Comparison of ENCODE assay signal across 13 cellular contexts in genomic region chr12:102343361-102344121, GRCh38.
DNase-seq lines count a peak whose midpoint lies in the region; ATAC-seq and TF ChIP-seq lines count a peak whose summit lies in the region.
"Had no signal": no experiment of that assay in that cellular context is flagged by ENCODE, and none has a peak within 500 bp of the region (broad histone marks: within the 10 kb centered on the region; RNA-seq: fewer than 3 reads in every experiment).

No MANE protein-coding gene starts in this region.

- ATAC-seq in right lobe of liver (peak in 3 of 4 donors; percentile 7 to 68 (median 39)), GM18511 (IDR thresholded peaks at IDR 0.05; ENCODE audit: unreplicated experiment) (no peak), GM19023 (IDR thresholded peaks at IDR 0.05; ENCODE audit: unreplicated experiment) (no peak)
- ATAC-seq: lower lobe of right lung had no signal

- H3K27me3 ChIP-seq in mammary epithelial cell (ENCODE audit: insufficient read depth, low read length): no peaks in the 10 kb centered on the region
- no peaks in the 10 kb centered on the region for H3K27me3 ChIP-seq in right lobe of liver
- no peaks in the 10 kb centered on the region for H3K27me3 ChIP-seq in sigmoid colon
- H3K27me3 ChIP-seq: adrenal gland had no signal

- no peak for TF ChIP-seq POLR2A in right lobe of liver (IDR thresholded peaks at IDR 0.05)
- no peak for TF ChIP-seq POLR2A in sigmoid colon (IDR thresholded peaks at IDR 0.05)

- H3K4me1 ChIP-seq in mammary epithelial cell (ENCODE audit: insufficient read depth, low read length) (no peaks in the 10 kb centered on the region), right lobe of liver (peaks cover 0 to 34% (median 12%) of the 10 kb centered on the region in 4 donors), sigmoid colon (peaks cover 0 to 9% (median 3%) of the 10 kb centered on the region in 4 donors)
- H3K4me1 ChIP-seq: adrenal gland, lower lobe of right lung had no signal

- H3K4me3 ChIP-seq in mammary epithelial cell (replicated peaks in 1 of 3; ENCODE audit: insufficient read depth in 1 of 3, low read depth in 2 of 3, low read length in 3 of 3): no peak overlapping the region
- no peak overlapping the region for H3K4me3 ChIP-seq in right lobe of liver
- H3K4me3 ChIP-seq in sigmoid colon: no peak overlapping the region
- H3K4me3 ChIP-seq: adrenal gland, lower lobe of right lung, SK-N-MC had no signal

- dilution Hi-C loops in mammary epithelial cell (cut with HindIII; ENCODE audit: low sequenced_read_pairs): no loop called here

- no peaks in the 10 kb centered on the region for H3K79me2 ChIP-seq in mammary epithelial cell (ENCODE audit: insufficient read depth, low read length)

- BruUV-seq in mammary epithelial cell (replicated peaks; lab: Mats Ljungman, UMichigan): no TSS peak

- H3K4me2 ChIP-seq in mammary epithelial cell (ENCODE audit: insufficient read depth, low read depth, low read length): no peak overlapping the region

- no peaks in the 10 kb centered on the region for H3K9me3 ChIP-seq in mammary epithelial cell (replicated peaks; ENCODE audit: insufficient read depth, low read length)
- no peaks in the 10 kb centered on the region for H3K9me3 ChIP-seq in right lobe of liver
- no peaks in the 10 kb centered on the region for H3K9me3 ChIP-seq in sigmoid colon
- H3K9me3 ChIP-seq: adrenal gland, lower lobe of right lung had no signal

- H2AFZ ChIP-seq in mammary epithelial cell (ENCODE audit: low read depth, low read length): no peak overlapping the region

- 46% methylated on average over 1 of the region's 1 CpG for WGBS in mammary epithelial cell (ENCODE audit: low coverage, missing lambda C conversion rate)
- whole genome bisulfite sequencing in right lobe of liver (ENCODE audit: insufficient coverage, low coverage, low lambda C conversion rate, missing lambda C conversion rate): no CpG with 5 or more reads among the region's 1 CpG
- WGBS in sigmoid colon, 2 donors: 85 to 91% methylated on average over 1 of the region's 1 CpG

- H3K36me3 ChIP-seq in mammary epithelial cell (ENCODE audit: insufficient read depth, low read length): no peaks in the 10 kb centered on the region
- H3K36me3 ChIP-seq in right lobe of liver: no peaks in the 10 kb centered on the region
- H3K36me3 ChIP-seq in sigmoid colon: no peaks in the 10 kb centered on the region
- H3K36me3 ChIP-seq: adrenal gland, lower lobe of right lung had no signal

- intact Hi-C loops in mammary epithelial cell (cut with micrococcal nuclease) (no loop called here), right lobe of liver (cut with DNase I) (no loop called here), sigmoid colon (cut with DNase I) (no loop called here)

- no peak for TF ChIP-seq CTCF in mammary epithelial cell (conservative IDR thresholded peaks at IDR 0.05 in 1 of 2, IDR thresholded peaks at IDR 0.05 in 1 of 2; ENCODE audit: extremely low read depth in 1 of 2, insufficient read depth in 1 of 2, low read depth in 1 of 2, low read length in 2 of 2)
- TF ChIP-seq CTCF in right lobe of liver (IDR thresholded peaks at IDR 0.05): no peak
- TF ChIP-seq CTCF in GM20000 (IDR thresholded peaks at IDR 0.05; ENCODE audit: extremely low read depth, missing control alignments): no peak
- no peak for TF ChIP-seq CTCF in sigmoid colon (IDR thresholded peaks at IDR 0.05)

- no peak overlapping the region for H3K9ac ChIP-seq in mammary epithelial cell (ENCODE audit: insufficient read depth, low read length)

- in situ Hi-C loops in mammary epithelial cell (cut with MboI; ENCODE audit: low sequenced_read_pairs in 2 of 2): no loop called here

- H4K20me1 ChIP-seq in mammary epithelial cell (ENCODE audit: insufficient read depth, low read length): no peaks in the 10 kb centered on the region

- CTCF ChIA-PET in mammary epithelial cell (lab: Charles Lee; ENCODE audit: low non-redundant PET): no interaction called here

- no peak for TF ChIP-seq EP300 in sigmoid colon (IDR thresholded peaks at IDR 0.05)

- DNase-seq in COLO668 (lab: John Stamatoyannopoulos, UW; ENCODE audit: unreplicated experiment): peak; percentile 12
- DNase-seq in HuH-7 (ENCODE audit: low spot score): peak; percentile 28
- peak; percentile 11 for DNase-seq in mammary epithelial cell
- no peak for DNase-seq in right lobe of liver
- DNase-seq in GM20000 (ENCODE audit: low spot score): no peak
- DNase-seq in sigmoid colon: no peak
- DNase-seq: activated CD4-positive, alpha-beta T cell treated with anti-CD3 and anti-CD28 coated beads, Interleukin-2, amount 50 U/mL, for 4 hours; adrenal gland; lower lobe of right lung; retina had no signal

- H3K27ac ChIP-seq in mammary epithelial cell (ENCODE audit: insufficient read depth, low read depth, low read length) (no peak overlapping the region), right lobe of liver (peak overlapping the region; percentile 47 to 88 (median 81)), sigmoid colon (no peak overlapping the region)
- H3K27ac ChIP-seq: adrenal gland, lower lobe of right lung, SK-N-MC had no signal

Comparison
In these comparisons a context has a peak if more than half of its experiments do, and no peak if none do; other contexts are left out.
1. DNase-seq: peak in COLO668 (single experiment), HuH-7 (single experiment) and mammary epithelial cell (single experiment); none in right lobe of liver (0 of 3), GM20000 (single experiment) and sigmoid colon (single experiment).
2. H3K27ac ChIP-seq: peak in right lobe of liver (3 of 3); none in mammary epithelial cell (single experiment) and sigmoid colon (0 of 4).
3. ATAC-seq: peak in right lobe of liver (3 of 4); none in GM18511 (single experiment) and GM19023 (single experiment).